In genomic region chrX:96569034-96569433, GRCh38 we compare ENCODE assay signal across 23 cellular contexts.
A peak's percentile ranks its signal among the peaks of the same experiment; 100 is the strongest.
DNase-seq lines count a peak whose midpoint lies in the region; ATAC-seq, FAIRE-seq and TF ChIP-seq lines count a peak whose summit lies in the region.
"Had no signal": no experiment of that assay in that cellular context is flagged by ENCODE, and none has a peak within 500 bp of the region (broad histone marks: within the 10 kb centered on the region; RNA-seq: fewer than 3 reads in every experiment).

No MANE protein-coding gene starts in this region.

- 54% methylated on average over 3 of the region's 3 CpGs for WGBS in right lobe of liver (ENCODE audit: insufficient coverage, low coverage, low lambda C conversion rate, missing lambda C conversion rate)
- WGBS in HepG2 (ENCODE audit: low lambda C conversion rate): 26% methylated on average over 3 of the region's 3 CpGs
- 57% methylated on average over 3 of the region's 3 CpGs; no CpG with 5 or more reads in 1 of the 2 donors for WGBS in transverse colon (ENCODE audit: low coverage in 1 of 2), 2 donors

- no peaks in the 10 kb centered on the region for H3K79me2 ChIP-seq in HepG2 (ENCODE audit: insufficient read depth, low read length)

- TF ChIP-seq CTCF in right lobe of liver (IDR thresholded peaks at IDR 0.05) (no peak), HepG2 (CRISPR knock-in tag; IDR thresholded peaks at IDR 0.05) (no peak), colonic mucosa (IDR thresholded peaks at IDR 0.05) (no peak), transverse colon (IDR thresholded peaks at IDR 0.05) (no peak)

- intact Hi-C loops in right lobe of liver (cut with DNase I): no loop called here
- intact Hi-C loops in HepG2 (cut with micrococcal nuclease; ENCODE audit: unreplicated experiment): no loop called here
- intact Hi-C loops in colonic mucosa (cut with DNase I): no loop called here
- intact Hi-C loops in transverse colon (cut with DNase I; ENCODE audit: low total_unique reads): no loop called here

- TF ChIP-seq RAD21 in HepG2 (CRISPR knock-in tag; IDR thresholded peaks at IDR 0.05): no peak

- H3K27ac ChIP-seq in right lobe of liver (no peak overlapping the region), HepG2 (ENCODE audit: extremely low read length, insufficient read depth, low read length) (no peak overlapping the region), colonic mucosa (no peak overlapping the region), transverse colon (no peak overlapping the region)
- H3K27ac ChIP-seq: 22Rv1; A549; BLaER1 treated with 17β-estradiol and CSF1 and Interleukin-3, amounts not matched to agents 10 nM and 100 nM; C4-2B had no signal

- H3K9me3 ChIP-seq in right lobe of liver (no peaks in the 10 kb centered on the region), HepG2 (ENCODE audit: low read length) (no peaks in the 10 kb centered on the region), colonic mucosa (no peaks in the 10 kb centered on the region), transverse colon (no peaks in the 10 kb centered on the region)
- H3K9me3 ChIP-seq: A549; BLaER1 treated with 17β-estradiol and CSF1 and Interleukin-3, amounts not matched to agents 10 nM and 100 nM; Caco-2 had no signal

- TF ChIP-seq POLR2A in right lobe of liver (IDR thresholded peaks at IDR 0.05) (no peak), HepG2 (IDR thresholded peaks at IDR 0.05; ENCODE audit: insufficient read depth in 1 of 2, low read depth in 2 of 2, low read length in 2 of 2) (no peak), transverse colon (IDR thresholded peaks at IDR 0.05) (no peak)

- H3K4me1 ChIP-seq in right lobe of liver (no peaks in the 10 kb centered on the region), HepG2 (ENCODE audit: insufficient read depth, low read length) (no peaks in the 10 kb centered on the region), colonic mucosa (no peaks in the 10 kb centered on the region), transverse colon (no peaks in the 10 kb centered on the region)
- H3K4me1 ChIP-seq: BLaER1 treated with 17β-estradiol and CSF1 and Interleukin-3, amounts not matched to agents 10 nM and 100 nM; Caco-2 had no signal

- H4K20me1 ChIP-seq in HepG2 (ENCODE audit: insufficient read depth, low read length): no peaks in the 10 kb centered on the region
- H4K20me1 ChIP-seq: BLaER1 treated with 17β-estradiol and CSF1 and Interleukin-3, amounts not matched to agents 10 nM and 100 nM had no signal

- TF ChIP-seq EP300 in HepG2 (IDR thresholded peaks at IDR 0.05; ENCODE audit: low read depth in 2 of 2, low read length in 2 of 2): no peak
- no peak for TF ChIP-seq EP300 in HepG2 (CRISPR knock-in tag; IDR thresholded peaks at IDR 0.05; ENCODE audit: borderline replicate concordance)
- no peak for TF ChIP-seq EP300 in transverse colon (IDR thresholded peaks at IDR 0.05; ENCODE audit: low read depth)

- POLR2A ChIA-PET in HepG2 (lab: Yijun Ruan, JAX): no interaction called here

- CTCF ChIA-PET in HepG2 (lab: Yijun Ruan, JAX; ENCODE audit: low intra/inter-chr PET ratio, low total read pairs): no interaction called here

- no peaks in the 10 kb centered on the region for H3K27me3 ChIP-seq in right lobe of liver
- H3K27me3 ChIP-seq in HepG2 (ENCODE audit: control insufficient read depth in 1 of 2, insufficient read depth in 2 of 2, low read length in 2 of 2): no peaks in the 10 kb centered on the region
- no peaks in the 10 kb centered on the region for H3K27me3 ChIP-seq in colonic mucosa
- no peaks in the 10 kb centered on the region for H3K27me3 ChIP-seq in transverse colon

- in situ Hi-C loops in HepG2 (cut with HindIII; ENCODE audit: extremely low pct_ligation_motif_present, low pct_unique_long_range_greater_than_20kb): no loop called here
- in situ Hi-C loops in transverse colon (cut with MboI; ENCODE audit: low pct_ligation_motif_present in 1 of 4, low pct_unique_long_range_greater_than_20kb in 1 of 4, low sequenced_read_pairs in 3 of 4): no loop called here

- no peak for FAIRE-seq in HepG2 (lab: Jason Lieb, UNC)
- FAIRE-seq: D721Med, G401.6, GM12891, GM19239 had no signal

- BruUV-seq in HepG2 (replicated peaks; lab: Mats Ljungman, UMichigan): no TSS peak

- H2AFZ ChIP-seq in HepG2 (ENCODE audit: low read length): no peak overlapping the region

- ATAC-seq in right lobe of liver: peak in 3 of 4 donors; percentile 35 to 49 (median 39)
- no peak for ATAC-seq in HepG2
- ATAC-seq in left lobe of liver: peak; percentile 66
- no peak for ATAC-seq in GM19328 (IDR thresholded peaks at IDR 0.05; ENCODE audit: unreplicated experiment)
- ATAC-seq in HG03460 (IDR thresholded peaks at IDR 0.05; ENCODE audit: unreplicated experiment): no peak
- ATAC-seq: A549; CD8-positive, alpha-beta T cell had no signal

- no peaks in the 10 kb centered on the region for H3K36me3 ChIP-seq in right lobe of liver
- H3K36me3 ChIP-seq in HepG2 (replicated peaks in 1 of 2; ENCODE audit: control insufficient read depth in 1 of 2, insufficient read depth in 2 of 2, low read length in 2 of 2): no peaks in the 10 kb centered on the region
- H3K36me3 ChIP-seq in colonic mucosa: no peaks in the 10 kb centered on the region
- no peaks in the 10 kb centered on the region for H3K36me3 ChIP-seq in transverse colon
- H3K36me3 ChIP-seq: BLaER1 treated with 17β-estradiol and CSF1 and Interleukin-3, amounts not matched to agents 10 nM and 100 nM had no signal

- DNase-seq in right lobe of liver (no peak), HepG2 (ENCODE audit: low spot score) (no peak), colonic mucosa (peak; percentile 37), left lobe of liver (ENCODE audit: low spot score) (no peak), transverse colon (peak; percentile 36), iPS-NIHi11 (ENCODE audit: low spot score) (no peak)
- DNase-seq: AML-193; Caco-2; Calu3; CD4-positive, alpha-beta T cell; CD8-positive, alpha-beta T cell; DMS79 treated with DMSO at 0.1 percent for 48 hours; GF-D8 had no signal

- H3K4me3 ChIP-seq in right lobe of liver (no peak overlapping the region), HepG2 (replicated peaks in 1 of 3; ENCODE audit: insufficient read depth in 1 of 3, low read depth in 2 of 3, low read length in 3 of 3) (no peak overlapping the region), colonic mucosa (no peak overlapping the region), transverse colon (no peak overlapping the region)
- H3K4me3 ChIP-seq: A549; BLaER1 treated with 17β-estradiol and CSF1 and Interleukin-3, amounts not matched to agents 10 nM and 100 nM had no signal

- H3K9ac ChIP-seq in HepG2 (ENCODE audit: insufficient read depth, low read depth, low read length): no peak overlapping the region
- H3K9ac ChIP-seq in colonic mucosa (ENCODE audit: low read depth in 2 of 2, low read length in 2 of 2): no peak overlapping the region
- H3K9ac ChIP-seq: BLaER1 treated with 17β-estradiol and CSF1 and Interleukin-3, amounts not matched to agents 10 nM and 100 nM had no signal

- H3K4me2 ChIP-seq in HepG2 (ENCODE audit: low read depth, low read length): no peak overlapping the region
- H3K4me2 ChIP-seq: A549; BLaER1 treated with 17β-estradiol and CSF1 and Interleukin-3, amounts not matched to agents 10 nM and 100 nM had no signal

TF ChIP-seq in HepG2, 621 proteins besides CTCF, POLR2A, EP300 and RAD21:
- no peak for TF ChIP-seq ZNF780A (CRISPR knock-in tag; IDR thresholded peaks at IDR 0.05)
- TF ChIP-seq, protein P1, sequence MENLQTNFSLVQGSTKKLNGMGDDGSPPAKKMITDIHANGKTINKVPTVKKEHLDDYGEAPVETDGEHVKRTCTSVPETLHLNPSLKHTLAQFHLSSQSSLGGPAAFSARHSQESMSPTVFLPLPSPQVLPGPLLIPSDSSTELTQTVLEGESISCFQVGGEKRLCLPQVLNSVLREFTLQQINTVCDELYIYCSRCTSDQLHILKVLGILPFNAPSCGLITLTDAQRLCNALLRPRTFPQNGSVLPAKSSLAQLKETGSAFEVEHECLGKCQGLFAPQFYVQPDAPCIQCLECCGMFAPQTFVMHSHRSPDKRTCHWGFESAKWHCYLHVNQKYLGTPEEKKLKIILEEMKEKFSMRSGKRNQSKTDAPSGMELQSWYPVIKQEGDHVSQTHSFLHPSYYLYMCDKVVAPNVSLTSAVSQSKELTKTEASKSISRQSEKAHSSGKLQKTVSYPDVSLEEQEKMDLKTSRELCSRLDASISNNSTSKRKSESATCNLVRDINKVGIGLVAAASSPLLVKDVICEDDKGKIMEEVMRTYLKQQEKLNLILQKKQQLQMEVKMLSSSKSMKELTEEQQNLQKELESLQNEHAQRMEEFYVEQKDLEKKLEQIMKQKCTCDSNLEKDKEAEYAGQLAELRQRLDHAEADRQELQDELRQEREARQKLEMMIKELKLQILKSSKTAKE (CRISPR knock-in tag; IDR thresholded peaks at IDR 0.05; ENCODE audit: borderline replicate concordance): no peak
- no peak for TF ChIP-seq HNF4A (CRISPR knock-in tag; IDR thresholded peaks at IDR 0.05)

Comparison
In these comparisons a context has a peak if more than half of its experiments do, and no peak if none do; other contexts are left out.
1. ATAC-seq: peak in right lobe of liver (3 of 4) and left lobe of liver (single experiment); none in HepG2 (single experiment), GM19328 (single experiment) and HG03460 (single experiment).
2. DNase-seq: peak in colonic mucosa (single experiment) and transverse colon (single experiment); none in right lobe of liver (0 of 3), HepG2 (single experiment), left lobe of liver (single experiment) and iPS-NIHi11 (single experiment).